ENCODE assay signal across 7 cellular contexts in genomic region chr1:58773406-58773840, GRCh38. TPM values are rescaled to one million over a fixed set of nuclear protein-coding genes. Genes with fewer than 3 reads are reported as not detected.
DNase-seq lines count a peak whose midpoint lies in the region; ATAC-seq and TF ChIP-seq lines count a peak whose summit lies in the region.

No MANE protein-coding gene starts in this region.

- 57 to 82% methylated on average over 2 to 3 of the region's 3 CpGs for whole genome bisulfite sequencing in endodermal cell (ENCODE audit: insufficient coverage in 1 of 2, insufficient read length in 1 of 2), 2 experiments

- H3K27me3 ChIP-seq in endodermal cell (ENCODE audit: control insufficient read depth, insufficient read depth, low read length, poor library complexity, severe bottlenecking): peaks cover 8% of the 10 kb centered on the region
- no peaks in the 10 kb centered on the region for H3K27me3 ChIP-seq in naive thymus-derived CD4-positive, alpha-beta T cell (ENCODE audit: control insufficient read depth in 2 of 2, insufficient read depth in 2 of 2, low read length in 2 of 2)

- POLR2A ChIA-PET in naive thymus-derived CD4-positive, alpha-beta T cell (lab: Charles Lee): interaction anchor here (0.6 to 2.1 kb wide), 5 partner anchors 9 to 580 kb away, joined by 3 to 10 read pairs (median 5); partner anchors contain the start of gene JUN

- H3K4me3 ChIP-seq in endodermal cell (ENCODE audit: low read length): no peak overlapping the region
- no peak overlapping the region for H3K4me3 ChIP-seq in naive thymus-derived CD4-positive, alpha-beta T cell (ENCODE audit: low read length)

- no peak overlapping the region for H3K27ac Mint-ChIP-seq in endodermal cell
- H3K27ac Mint-ChIP-seq in naive thymus-derived CD4-positive, alpha-beta T cell: peak overlapping the region; percentile 42 to 92 (median 72)

- DNase-seq in NCI-H510A (lab: John Stamatoyannopoulos, UW): peak; percentile 64
- no peak for DNase-seq in endodermal cell
- peak in 4 of 9 donors; percentile 23 to 29 (median 27) for DNase-seq in naive thymus-derived CD4-positive, alpha-beta T cell
- no peak for DNase-seq in retina
- DNase-seq in hippocampal formation (lab: John Stamatoyannopoulos, UW): no peak

- no peak overlapping the region for H3K9ac ChIP-seq in endodermal cell (ENCODE audit: extremely low read depth, low read length, poor library complexity, severe bottlenecking)

- intact Hi-C loops in naive thymus-derived CD4-positive, alpha-beta T cell (cut with micrococcal nuclease): loop anchor here in 1 of 2 donors (1.0 kb wide), 1 partner anchor 11 kb away; the partner anchor contains the start of gene JUN

- peaks cover 14% of the 10 kb centered on the region for H3K27me3 Mint-ChIP-seq in endodermal cell (ENCODE audit: insufficient read depth)
- peaks cover 0 to under 1% (median 0%) of the 10 kb centered on the region in 5 donors for H3K27me3 Mint-ChIP-seq in naive thymus-derived CD4-positive, alpha-beta T cell

- H3K4me1 ChIP-seq in endodermal cell (ENCODE audit: control insufficient read depth, insufficient read depth, low read length): peaks cover 2% of the 10 kb centered on the region
- peaks cover 0 to 13% of the 10 kb centered on the region in 2 donors for H3K4me1 ChIP-seq in naive thymus-derived CD4-positive, alpha-beta T cell (ENCODE audit: control insufficient read depth in 2 of 2, insufficient read depth in 2 of 2, low read length in 2 of 2)

- TF ChIP-seq CTCF in endodermal cell (conservative IDR thresholded peaks at IDR 0.05): no peak

- CTCF ChIA-PET in naive thymus-derived CD4-positive, alpha-beta T cell (lab: Charles Lee): interaction anchor here (1.0 to 1.8 kb wide), 2 partner anchors 8 to 926 kb away, joined by 4 to 10 read pairs; no protein-coding TSS in a partner anchor

- H3K4me3 Mint-ChIP-seq in endodermal cell: no peak overlapping the region
- peak overlapping the region in 5 of 10 donors; percentile 4 to 58 (median 21) for H3K4me3 Mint-ChIP-seq in naive thymus-derived CD4-positive, alpha-beta T cell

- ATAC-seq in GM18907 (IDR thresholded peaks at IDR 0.05; ENCODE audit: unreplicated experiment) (peak; percentile 87), HG02981 (IDR thresholded peaks at IDR 0.05; ENCODE audit: unreplicated experiment) (peak; percentile 76)
- ATAC-seq in naive thymus-derived CD4-positive, alpha-beta T cell: no peak

- no peaks in the 10 kb centered on the region for H3K9me3 Mint-ChIP-seq in endodermal cell
- H3K9me3 Mint-ChIP-seq in naive thymus-derived CD4-positive, alpha-beta T cell: no peaks in the 10 kb centered on the region

- no peaks in the 10 kb centered on the region for H3K9me3 ChIP-seq in endodermal cell (ENCODE audit: control insufficient read depth, low read length)
- H3K9me3 ChIP-seq in naive thymus-derived CD4-positive, alpha-beta T cell (ENCODE audit: control insufficient read depth in 2 of 3, low read length in 3 of 3): no peaks in the 10 kb centered on the region

- H3K36me3 Mint-ChIP-seq in endodermal cell (ENCODE audit: low read depth): no peaks in the 10 kb centered on the region
- H3K36me3 Mint-ChIP-seq in naive thymus-derived CD4-positive, alpha-beta T cell: peaks cover 0 to 2% (median 0%) of the 10 kb centered on the region in 5 donors

- H3K4me1 Mint-ChIP-seq in endodermal cell: peaks cover 16% of the 10 kb centered on the region
- peaks cover 10 to 15% (median 13%) of the 10 kb centered on the region in 7 donors for H3K4me1 Mint-ChIP-seq in naive thymus-derived CD4-positive, alpha-beta T cell

- no peaks in the 10 kb centered on the region for H3K36me3 ChIP-seq in endodermal cell (ENCODE audit: control insufficient read depth, insufficient read depth, low read length)
- H3K36me3 ChIP-seq in naive thymus-derived CD4-positive, alpha-beta T cell (ENCODE audit: control insufficient read depth in 2 of 3, insufficient read depth in 3 of 3, low read length in 3 of 3): no peaks in the 10 kb centered on the region

- H3K27ac ChIP-seq in endodermal cell (ENCODE audit: low read depth, low read length): peak overlapping the region; percentile 26
- no peak overlapping the region for H3K27ac ChIP-seq in naive thymus-derived CD4-positive, alpha-beta T cell (ENCODE audit: low read depth, low read length)

RNA-seq across cellular contexts. Expression of gene JUN, which starts 10.4 kb away (rescaled TPM):
- total RNA-seq in endodermal cell: 10 to 100 TPM; 15.1 to 16.3 TPM
- 29.1 TPM for polyA plus RNA-seq in endodermal cell (2013, experiment 1 of 2)
- 30.4 TPM for polyA plus RNA-seq in endodermal cell (2013, experiment 2 of 2)
- total RNA-seq in naive thymus-derived CD4-positive, alpha-beta T cell: 1,000 to 10,000 TPM in 2 of 5 experiments, 10 to 100 TPM in 3; 17.9 to 1,362 (median 41.2) TPM
- polyA plus RNA-seq in naive thymus-derived CD4-positive, alpha-beta T cell: 10 to 100 TPM; 21.9 to 30.1 TPM
